In genomic region chr6:141992109-141992508, GRCh38 we compare ENCODE assay signal across 28 cellular contexts.
"Had no signal": no experiment of that assay in that cellular context is flagged by ENCODE, and none has a peak within 500 bp of the region (broad histone marks: within the 10 kb centered on the region; RNA-seq: fewer than 3 reads in every experiment).

No MANE protein-coding gene starts in this region.

- H3K4me1 ChIP-seq: neural progenitor cell, parathyroid adenoma, psoas muscle, spleen, suprapubic skin, testis, tibial artery, transverse colon, upper lobe of right lung, uterus had no signal

- H3K79me2 ChIP-seq: parathyroid adenoma had no signal

- DNase-seq: natural killer cell; occipital lobe; ovary; posterior cingulate gyrus; psoas muscle; right cardiac atrium; spleen; stimulated activated CD4-positive, alpha-beta T cell treated with anti-CD3 and anti-CD28 coated beads, Interleukin-12 subunit alpha, Interleukin-12 subunit beta, amount 100 ng/mL, for 4 hours; stimulated activated CD4-positive, alpha-beta T cell treated with anti-CD3 and anti-CD28 coated beads, Interleukin-1b, Interleukin-23, amount 100 ng/mL, for 48 hours; stimulated activated CD4-positive, alpha-beta T cell treated with anti-CD3 and anti-CD28 coated beads, Interleukin-4, amount 100 ng/mL, for 1 hour; stimulated activated CD4-positive, alpha-beta T cell treated with anti-CD3 and anti-CD28 coated beads, Interleukin-4, amount 100 ng/mL, for 4 hours; stimulated activated CD8-positive, alpha-beta memory T cell treated with anti-CD3 and anti-CD28 coated beads, Interleukin-4, amount 100 ng/mL, for 48 hours; stimulated activated naive CD4-positive, alpha-beta T cell; stimulated activated naive CD8-positive, alpha-beta T cell treated with anti-CD3 and anti-CD28 coated beads, Interleukin-15, amount 100 ng/mL, for 72 hours; stimulated activated naive CD8-positive, alpha-beta T cell treated with anti-CD3 and anti-CD28 coated beads, Interleukin-15, Interleukin-2, amounts not matched to agents 100 U/mL and 50 U/mL, for 24 hours; substantia nigra; testis; tibial artery; transverse colon; upper lobe of right lung; uterus had no signal

- H2AFZ ChIP-seq: neural progenitor cell, parathyroid adenoma had no signal

- H3K27me3 ChIP-seq: neural progenitor cell, ovary, spleen, suprapubic skin, testis, tibial artery, transverse colon, upper lobe of right lung, uterus had no signal

- H3K4me3 ChIP-seq: neural progenitor cell, ovary, psoas muscle, skin epidermis, smooth muscle cell, spleen, suprapubic skin, testis, tibial artery, transverse colon, upper lobe of right lung, uterus had no signal

- H3K9me3 ChIP-seq: ovary, suprapubic skin, testis, transverse colon, upper lobe of right lung, uterus had no signal

- H3K4me2 ChIP-seq: neural progenitor cell, smooth muscle cell had no signal

- H3K9ac ChIP-seq: neural progenitor cell, parathyroid adenoma had no signal

- H3K36me3 ChIP-seq: neural progenitor cell, ovary, spleen, suprapubic skin, tibial artery, transverse colon, upper lobe of right lung, uterus had no signal

- ATAC-seq: natural killer cell; psoas muscle; right cardiac atrium; sciatic nerve; stimulated activated memory B cell treated with anti-CD40 and anti-IgM and Interleukin-4, amounts not matched to agents 10 μg/mL and 1 μg/mL and 100 μg/mL, for 72 hours; stimulated activated naive CD8-positive, alpha-beta T cell treated with anti-CD3 and anti-CD28 coated beads, Interleukin-15, amount 100 ng/mL, for 72 hours; stimulated activated naive CD8-positive, alpha-beta T cell treated with anti-CD3 and anti-CD28 coated beads, Interleukin-15, Interleukin-2, amounts not matched to agents 100 U/mL and 50 U/mL, for 24 hours; upper lobe of right lung had no signal

- H3K27ac ChIP-seq: neural progenitor cell, ovary, parathyroid adenoma, psoas muscle, skin epidermis, spleen, suprapubic skin, testis, tibial artery, transverse colon, upper lobe of right lung, uterus had no signal
